16 cellular contexts compared by ENCODE assay signal in genomic region chr1:115252585-115252984, GRCh38.
"Had no signal": no experiment of that assay in that cellular context is flagged by ENCODE, and none has a peak within 500 bp of the region (broad histone marks: within the 10 kb centered on the region; RNA-seq: fewer than 3 reads in every experiment).

No MANE protein-coding gene starts in this region.

- H3K27me3 ChIP-seq: ascending aorta, neutrophil, testis, upper lobe of left lung had no signal

- H3K4me3 ChIP-seq: ascending aorta, skin epidermis, testis, upper lobe of left lung had no signal

- H3K36me3 ChIP-seq: ascending aorta, neutrophil, upper lobe of left lung had no signal

- H3K9me3 ChIP-seq: neutrophil, testis had no signal

- H3K4me1 ChIP-seq: ascending aorta, testis, upper lobe of left lung had no signal

- DNase-seq: activated CD4-positive, alpha-beta T cell treated with anti-CD3 and anti-CD28 coated beads for 1 hour; activated CD4-positive, alpha-beta T cell treated with anti-CD3 and anti-CD28 coated beads, Interleukin-2, amount 50 U/mL, for 48 hours; activated naive CD4-positive, alpha-beta T cell treated with Interleukin-2 at 50 U/mL for 16 hours; islet precursor cell; mesendoderm; natural killer cell; posterior cingulate gyrus; retina; stimulated activated naive CD8-positive, alpha-beta T cell treated with anti-CD3 and anti-CD28 coated beads, Interleukin-15, amount 100 ng/mL, for 72 hours; testis; upper lobe of left lung had no signal

- ATAC-seq: activated T-helper 17 cell treated with anti-CD3 and anti-CD28 coated beads, Interleukin-2, amount 50 U/mL, for 72 hours; left lobe of liver; natural killer cell; stimulated activated naive CD8-positive, alpha-beta T cell treated with anti-CD3 and anti-CD28 coated beads, Interleukin-15, amount 100 ng/mL, for 72 hours had no signal

- H3K27ac ChIP-seq: ascending aorta, neutrophil, testis, upper lobe of left lung had no signal
